Comparison of ENCODE assay signal across 15 cellular contexts in the genomic region with DNA sequence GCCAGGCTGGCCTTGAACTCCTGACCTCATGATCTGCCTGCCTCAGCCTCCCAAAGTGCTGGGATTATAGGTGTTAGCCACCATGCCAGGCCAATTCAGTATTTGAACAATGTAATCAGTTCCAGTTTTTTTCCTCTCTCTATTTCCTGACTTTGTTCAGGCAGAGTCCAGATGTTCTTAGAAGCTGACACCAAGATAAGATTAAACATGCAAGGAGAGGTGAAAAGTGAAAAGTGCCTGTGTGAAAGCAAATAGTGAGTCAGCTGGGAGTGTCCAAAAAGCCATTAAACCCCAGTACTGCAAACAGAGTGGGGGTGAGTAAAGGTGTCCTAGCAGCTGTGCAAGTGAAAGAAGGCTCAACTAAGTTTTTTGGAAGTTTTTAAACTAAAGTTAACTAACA.
A peak's percentile ranks its signal among the peaks of the same experiment; 100 is the strongest.
DNase-seq lines count a peak whose midpoint lies in the region; ATAC-seq and TF ChIP-seq lines count a peak whose summit lies in the region.
"Had no signal": no experiment of that assay in that cellular context is flagged by ENCODE, and none has a peak within 500 bp of the region (broad histone marks: within the 10 kb centered on the region; RNA-seq: fewer than 3 reads in every experiment).

No MANE protein-coding gene starts in this region.

- no peak overlapping the region for H3K9ac ChIP-seq in trophoblast cell (ENCODE audit: low read length)

- no peaks in the 10 kb centered on the region for H3K27me3 ChIP-seq in esophagus squamous epithelium
- no peaks in the 10 kb centered on the region for H3K27me3 ChIP-seq in trophoblast cell (ENCODE audit: insufficient read depth, low read length)

- H3K4me3 Mint-ChIP-seq in WTC11 = no peak overlapping the region
- H3K4me3 Mint-ChIP-seq: activated naive CD8-positive, alpha-beta T cell treated with anti-CD3 and anti-CD28 coated beads, Interleukin-2, amount 10 ng/mL, durations not matched to agents 7 days and 5 days; stimulated activated naive CD8-positive, alpha-beta T cell treated with anti-CD3 and anti-CD28 coated beads, Interleukin-15, Interleukin-2, amounts not matched to agents 100 ng/mL and 50 ng/mL, for 24 hours had no signal

- no peak overlapping the region for H3K4me3 ChIP-seq in esophagus squamous epithelium
- no peak overlapping the region for H3K4me3 ChIP-seq in trophoblast cell (ENCODE audit: low read depth, low read length)

- no peak overlapping the region for H3K27ac Mint-ChIP-seq in WTC11
- H3K27ac Mint-ChIP-seq: activated naive CD8-positive, alpha-beta T cell treated with anti-CD3 and anti-CD28 coated beads, Interleukin-2, amount 10 ng/mL, durations not matched to agents 7 days and 5 days; stimulated activated naive CD8-positive, alpha-beta T cell treated with anti-CD3 and anti-CD28 coated beads, Interleukin-15, Interleukin-2, amounts not matched to agents 100 ng/mL and 50 ng/mL, for 24 hours had no signal

- intact Hi-C loops in esophagus squamous epithelium (cut with DNase I) = no loop called here

- H3K18ac ChIP-seq in trophoblast cell (ENCODE audit: low read length) = no peak overlapping the region

- CTCF ChIA-PET in WTC11 (lab: Charles Lee) = no interaction called here

- H3K27ac ChIP-seq in esophagus squamous epithelium = peak overlapping the region in 3 of 4 donors; percentile 28 to 58 (median 53)
- no peak overlapping the region for H3K27ac ChIP-seq in trophoblast cell (ENCODE audit: low read depth, low read length)

- TF ChIP-seq POLR2A in esophagus squamous epithelium (IDR thresholded peaks at IDR 0.05) = no peak

- no peak overlapping the region for H2BK12ac ChIP-seq in trophoblast cell (ENCODE audit: low read length)

- H3K4ac ChIP-seq in trophoblast cell (ENCODE audit: low read depth, low read length) = no peak overlapping the region

- no peaks in the 10 kb centered on the region for H3K4me1 Mint-ChIP-seq in WTC11
- H3K4me1 Mint-ChIP-seq: activated naive CD8-positive, alpha-beta T cell treated with anti-CD3 and anti-CD28 coated beads, Interleukin-2, amount 10 ng/mL, durations not matched to agents 7 days and 5 days had no signal

- H4K8ac ChIP-seq in trophoblast cell (ENCODE audit: low read depth, low read length) = no peak overlapping the region

- POLR2A ChIA-PET in WTC11 (lab: Charles Lee) = interaction anchor here (0.5 kb wide), 1 partner anchor 25 kb away, joined by 3 read pairs; no protein-coding TSS in a partner anchor

- ATAC-seq in GM18858 (IDR thresholded peaks at IDR 0.05; ENCODE audit: unreplicated experiment) (peak; percentile 54), GM21717 (IDR thresholded peaks at IDR 0.05; ENCODE audit: unreplicated experiment) (peak; percentile 61), HG03432 (IDR thresholded peaks at IDR 0.05; ENCODE audit: unreplicated experiment) (peak; percentile 83), GM19328 (IDR thresholded peaks at IDR 0.05; ENCODE audit: unreplicated experiment) (no peak), WTC11 (no peak), HG03442 (IDR thresholded peaks at IDR 0.05; ENCODE audit: unreplicated experiment) (no peak)

- peaks cover 5% of the 10 kb centered on the region; the same call in 1 of the 2 replicates for H3K9me3 Mint-ChIP-seq in WTC11

- H2BK120ac ChIP-seq in trophoblast cell (ENCODE audit: insufficient read depth, low read length, poor library complexity) = no peak overlapping the region

- peaks cover 0 to 13% (median 0%) of the 10 kb centered on the region in 3 donors for H3K4me1 ChIP-seq in esophagus squamous epithelium
- no peaks in the 10 kb centered on the region for H3K4me1 ChIP-seq in trophoblast cell (ENCODE audit: control insufficient read depth in 1 of 2, insufficient read depth in 2 of 2, low read length in 2 of 2)

- H2BK5ac ChIP-seq in trophoblast cell (ENCODE audit: low read depth, low read length, poor library complexity) = no peak overlapping the region

- no peak overlapping the region for H4K91ac ChIP-seq in trophoblast cell (ENCODE audit: low read depth, low read length)

- H4K12ac ChIP-seq in trophoblast cell (ENCODE audit: low read depth, low read length) = no peak overlapping the region

- H3K79me2 ChIP-seq in trophoblast cell (ENCODE audit: control insufficient read depth, insufficient read depth, low read length, poor library complexity) = no peaks in the 10 kb centered on the region

- H3K36me3 Mint-ChIP-seq in WTC11 = no peaks in the 10 kb centered on the region
- H3K36me3 Mint-ChIP-seq: activated naive CD8-positive, alpha-beta T cell treated with anti-CD3 and anti-CD28 coated beads, Interleukin-2, amount 10 ng/mL, durations not matched to agents 7 days and 5 days had no signal

- no peak overlapping the region for H3K23ac ChIP-seq in trophoblast cell (ENCODE audit: low read length)

- TF ChIP-seq CTCF in esophagus squamous epithelium (IDR thresholded peaks at IDR 0.05) = no peak
- no peak for TF ChIP-seq CTCF in WTC11 (IDR thresholded peaks at IDR 0.05)

- H3K14ac ChIP-seq in trophoblast cell (ENCODE audit: low read length) = no peak overlapping the region

- H3K9me3 ChIP-seq in esophagus squamous epithelium (no peaks in the 10 kb centered on the region), trophoblast cell (ENCODE audit: insufficient read depth, low read depth, low read length) (no peaks in the 10 kb centered on the region)

- H2AFZ ChIP-seq in trophoblast cell (ENCODE audit: insufficient read depth, low read length, poor library complexity) = no peak overlapping the region

- H3K36me3 ChIP-seq in esophagus squamous epithelium (no peaks in the 10 kb centered on the region), trophoblast cell (ENCODE audit: control insufficient read depth in 1 of 2, insufficient read depth in 2 of 2, low read length in 2 of 2) (no peaks in the 10 kb centered on the region)

- no peak overlapping the region for H2AK5ac ChIP-seq in trophoblast cell (ENCODE audit: low read length)

- no peaks in the 10 kb centered on the region for H3K79me1 ChIP-seq in trophoblast cell (ENCODE audit: low read length)

- DNase-seq in esophagus squamous epithelium (lab: John Stamatoyannopoulos, UW) (no peak), trophoblast cell (no peak), WTC11 (ENCODE audit: low spot score) (no peak)
- DNase-seq: activated CD8-positive, alpha-beta memory T cell treated with anti-CD3 and anti-CD28 coated beads, Interleukin-2, amount 50 U/mL, for 48 hours; activated naive CD8-positive, alpha-beta T cell treated with anti-CD3 and anti-CD28 coated beads, Interleukin-2, amount 10 ng/mL, durations not matched to agents 7 days and 5 days; EL; KBM-7; NCI-H187 treated with DMSO at 0.1 percent for 48 hours; stimulated activated CD4-positive, alpha-beta T cell treated with anti-CD3 and anti-CD28 coated beads, Interleukin-4, amount 100 ng/mL, for 1 hour had no signal

- H3K4me2 ChIP-seq in trophoblast cell (ENCODE audit: low read length) = no peak overlapping the region

- no peaks in the 10 kb centered on the region; the same call in 1 of the 2 replicates for H3K27me3 Mint-ChIP-seq in WTC11 (ENCODE audit: low read depth)
- H3K27me3 Mint-ChIP-seq: activated naive CD8-positive, alpha-beta T cell treated with anti-CD3 and anti-CD28 coated beads, Interleukin-2, amount 10 ng/mL, durations not matched to agents 7 days and 5 days; stimulated activated naive CD8-positive, alpha-beta T cell treated with anti-CD3 and anti-CD28 coated beads, Interleukin-15, Interleukin-2, amounts not matched to agents 100 ng/mL and 50 ng/mL, for 24 hours had no signal

TF ChIP-seq in WTC11, 78 proteins besides CTCF, POLR2A, EP300 and RAD21 (continues in another document):
- TF ChIP-seq ETV6 (CRISPR knock-in tag; IDR thresholded peaks at IDR 0.05) (no peak), RELA (CRISPR knock-in tag; IDR thresholded peaks at IDR 0.05; ENCODE audit: borderline replicate concordance) (no peak), E2F5 (CRISPR knock-in tag; IDR thresholded peaks at IDR 0.05) (no peak), GTF2I (CRISPR knock-in tag; conservative IDR thresholded peaks at IDR 0.05) (no peak), RORB (CRISPR knock-in tag; IDR thresholded peaks at IDR 0.05) (no peak), ATF2 (CRISPR knock-in tag; IDR thresholded peaks at IDR 0.05; ENCODE audit: borderline replicate concordance, low read depth) (no peak)
- TF ChIP-seq, protein P1, sequence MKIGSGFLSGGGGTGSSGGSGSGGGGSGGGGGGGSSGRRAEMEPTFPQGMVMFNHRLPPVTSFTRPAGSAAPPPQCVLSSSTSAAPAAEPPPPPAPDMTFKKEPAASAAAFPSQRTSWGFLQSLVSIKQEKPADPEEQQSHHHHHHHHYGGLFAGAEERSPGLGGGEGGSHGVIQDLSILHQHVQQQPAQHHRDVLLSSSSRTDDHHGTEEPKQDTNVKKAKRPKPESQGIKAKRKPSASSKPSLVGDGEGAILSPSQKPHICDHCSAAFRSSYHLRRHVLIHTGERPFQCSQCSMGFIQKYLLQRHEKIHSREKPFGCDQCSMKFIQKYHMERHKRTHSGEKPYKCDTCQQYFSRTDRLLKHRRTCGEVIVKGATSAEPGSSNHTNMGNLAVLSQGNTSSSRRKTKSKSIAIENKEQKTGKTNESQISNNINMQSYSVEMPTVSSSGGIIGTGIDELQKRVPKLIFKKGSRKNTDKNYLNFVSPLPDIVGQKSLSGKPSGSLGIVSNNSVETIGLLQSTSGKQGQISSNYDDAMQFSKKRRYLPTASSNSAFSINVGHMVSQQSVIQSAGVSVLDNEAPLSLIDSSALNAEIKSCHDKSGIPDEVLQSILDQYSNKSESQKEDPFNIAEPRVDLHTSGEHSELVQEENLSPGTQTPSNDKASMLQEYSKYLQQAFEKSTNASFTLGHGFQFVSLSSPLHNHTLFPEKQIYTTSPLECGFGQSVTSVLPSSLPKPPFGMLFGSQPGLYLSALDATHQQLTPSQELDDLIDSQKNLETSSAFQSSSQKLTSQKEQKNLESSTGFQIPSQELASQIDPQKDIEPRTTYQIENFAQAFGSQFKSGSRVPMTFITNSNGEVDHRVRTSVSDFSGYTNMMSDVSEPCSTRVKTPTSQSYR (CRISPR knock-in tag; IDR thresholded peaks at IDR 0.05) = no peak

Comparison
In these comparisons a context has a peak if more than half of its experiments do, and no peak if none do; other contexts are left out.
1. ATAC-seq: peak in GM18858 (single experiment), GM21717 (single experiment) and HG03432 (single experiment); none in GM19328 (single experiment), WTC11 (single experiment) and HG03442 (single experiment).